In genomic region chr5:619444-619843, GRCh38 we compare ENCODE assay signal across 19 cellular contexts. TPM values are rescaled to one million over a fixed set of nuclear protein-coding genes. Genes with fewer than 3 reads are reported as not detected.
DNase-seq lines count a peak whose midpoint lies in the region; ATAC-seq and TF ChIP-seq lines count a peak whose summit lies in the region.
"Had no signal": no experiment of that assay in that cellular context is flagged by ENCODE, and none has a peak within 500 bp of the region (broad histone marks: within the 10 kb centered on the region; RNA-seq: fewer than 3 reads in every experiment).

No MANE protein-coding gene starts in this region.

- peak overlapping the region; percentile 44 for H4K91ac ChIP-seq in mesenchymal stem cell (ENCODE audit: low read length)

- H3K23ac ChIP-seq in mesenchymal stem cell (ENCODE audit: low read length in 2 of 2) = no peak overlapping the region

- H3K9me3 ChIP-seq in RWPE2 (ENCODE audit: severe bottlenecking) (peaks cover 9% of the 10 kb centered on the region), WERI-Rb-1 (ENCODE audit: severe bottlenecking) (no peaks in the 10 kb centered on the region), mesenchymal stem cell (ENCODE audit: control insufficient read depth, low read length) (no peaks in the 10 kb centered on the region), spleen (no peaks in the 10 kb centered on the region)
- H3K9me3 ChIP-seq: BE2C had no signal

- no peak overlapping the region for H2BK12ac ChIP-seq in mesenchymal stem cell (ENCODE audit: low read length in 2 of 2)

- no peak overlapping the region for H3K27ac ChIP-seq in RWPE2 (ENCODE audit: poor library complexity, severe bottlenecking)
- H3K27ac ChIP-seq in WERI-Rb-1 = peak overlapping the region; percentile 73
- no peak overlapping the region for H3K27ac ChIP-seq in mesenchymal stem cell (ENCODE audit: low read length, poor library complexity, severe bottlenecking)
- H3K27ac ChIP-seq in spleen = no peak overlapping the region

- no peak overlapping the region for H2BK120ac ChIP-seq in mesenchymal stem cell (ENCODE audit: low read depth, low read length)

- no peak overlapping the region for H2AFZ ChIP-seq in mesenchymal stem cell (ENCODE audit: low read depth, low read length)
- H2AFZ ChIP-seq: GM23338 had no signal

- no peak for TF ChIP-seq POLR2A in spleen (IDR thresholded peaks at IDR 0.05)

- no peaks in the 10 kb centered on the region for H3K27me3 ChIP-seq in RWPE2 (ENCODE audit: insufficient read depth, poor library complexity, severe bottlenecking)
- H3K27me3 ChIP-seq in WERI-Rb-1 (ENCODE audit: insufficient read depth, low read depth, severe bottlenecking) = no peaks in the 10 kb centered on the region
- H3K27me3 ChIP-seq in mesenchymal stem cell (ENCODE audit: control insufficient read depth in 1 of 2, insufficient read depth in 1 of 2, low read length in 2 of 2) = no peaks in the 10 kb centered on the region
- H3K27me3 ChIP-seq in spleen (replicated peaks in 1 of 7) = no peaks in the 10 kb centered on the region
- H3K27me3 ChIP-seq: BE2C had no signal

- 97% methylated on average over 16 of the region's 16 CpGs for WGBS in mesenchymal stem cell
- 89 to 95% (median 91%) methylated on average over 16 of the region's 16 CpGs for WGBS in spleen, 5 donors

- peaks cover 82% of the 10 kb centered on the region for H3K36me3 ChIP-seq in RWPE2 (ENCODE audit: low read depth)
- peaks cover 84% of the 10 kb centered on the region for H3K36me3 ChIP-seq in WERI-Rb-1
- H3K36me3 ChIP-seq in mesenchymal stem cell (ENCODE audit: control insufficient read depth in 1 of 2, insufficient read depth in 2 of 2, low read depth in 1 of 2, low read length in 2 of 2) = peaks cover 27 to 51% of the 10 kb centered on the region in 2 experiments
- H3K36me3 ChIP-seq in spleen = peaks cover 0 to 69% (median 30%) of the 10 kb centered on the region in 6 donors

- H2BK15ac ChIP-seq in mesenchymal stem cell (ENCODE audit: low read depth, poor library complexity, severe bottlenecking) = no peak overlapping the region

- no peak overlapping the region for H3K4me3 ChIP-seq in RWPE2 (ENCODE audit: severe bottlenecking)
- H3K4me3 ChIP-seq in WERI-Rb-1 (ENCODE audit: low read depth, low read length) = no peak overlapping the region
- no peak overlapping the region for H3K4me3 ChIP-seq in mesenchymal stem cell (ENCODE audit: insufficient read depth in 1 of 2, low read depth in 1 of 2, low read length in 2 of 2)
- no peak overlapping the region for H3K4me3 ChIP-seq in spleen
- H3K4me3 ChIP-seq: GM23338 had no signal

- intact Hi-C loops in spleen (cut with DNase I; ENCODE audit: low total_unique reads) = no loop called here

- no peak overlapping the region for H4K8ac ChIP-seq in mesenchymal stem cell (ENCODE audit: low read length)

- ATAC-seq in RWPE2 (ENCODE audit: low read depth) = no peak
- ATAC-seq in HG03469 (IDR thresholded peaks at IDR 0.05; ENCODE audit: unreplicated experiment) = no peak
- ATAC-seq: GM23338, PC-3 had no signal

- H2AK5ac ChIP-seq in mesenchymal stem cell (ENCODE audit: low read length, severe bottlenecking) = no peak overlapping the region

- H3K9ac ChIP-seq in mesenchymal stem cell (ENCODE audit: low read length) = no peak overlapping the region

- peaks cover 39% of the 10 kb centered on the region for H3K79me1 ChIP-seq in mesenchymal stem cell (replicated peaks; ENCODE audit: low read length, poor library complexity, severe bottlenecking)

- DNase-seq in RWPE2 (ENCODE audit: low spot score) = peak; percentile 61
- DNase-seq in WERI-Rb-1 = no peak
- no peak for DNase-seq in mesenchymal stem cell
- peak; percentile 67 for DNase-seq in spleen
- no peak for DNase-seq in NCI-H1048 (lab: John Stamatoyannopoulos, UW)
- DNase-seq in cortex of kidney (lab: John Stamatoyannopoulos, UW) = no peak
- DNase-seq: BE2C; CD4-positive, alpha-beta memory T cell; DMS79 treated with DMSO at 0.1 percent for 48 hours; KG1; NCI-H1092 treated with DMSO at 0.1 percent for 48 hours; NCI-H1694; NCI-H2107; NCI-H226; NCI-H526 treated with DMSO at 0.1 percent for 48 hours; NK-92 treated with Interleukin-12 subunit alpha and Interleukin-12 subunit beta, amount 100 ng/mL, for 24 hours; PC-3 had no signal

- no peak overlapping the region for H3K14ac ChIP-seq in mesenchymal stem cell (ENCODE audit: low read length in 2 of 2)

- H3K4me1 ChIP-seq in RWPE2 (ENCODE audit: insufficient read depth, poor library complexity, severe bottlenecking) (no peaks in the 10 kb centered on the region), mesenchymal stem cell (ENCODE audit: control insufficient read depth, insufficient read depth, low read depth, low read length) (peaks cover 4% of the 10 kb centered on the region), spleen (peaks cover 0 to 4% (median 0%) of the 10 kb centered on the region in 6 donors)
- H3K4me1 ChIP-seq: BE2C had no signal

- H3K4ac ChIP-seq in mesenchymal stem cell (ENCODE audit: low read depth in 1 of 2, low read length in 2 of 2) = no peak overlapping the region

- H2BK5ac ChIP-seq in mesenchymal stem cell (ENCODE audit: low read depth, low read length, poor library complexity, severe bottlenecking) = no peak overlapping the region

- TF ChIP-seq CTCF in RWPE2 (IDR thresholded peaks at IDR 0.05; ENCODE audit: poor library complexity, severe bottlenecking) (no peak), WERI-Rb-1 (IDR thresholded peaks at IDR 0.05; ENCODE audit: low read depth, low read length) (no peak), spleen (IDR thresholded peaks at IDR 0.05 in 8 of 11, conservative IDR thresholded peaks at IDR 0.05 in 3 of 11) (no peak)

- no peak overlapping the region for H3K4me2 ChIP-seq in mesenchymal stem cell (ENCODE audit: low read length, poor library complexity, severe bottlenecking)
- H3K4me2 ChIP-seq: GM23338 had no signal

- no peak overlapping the region for H3K18ac ChIP-seq in mesenchymal stem cell (ENCODE audit: low read depth in 1 of 2, low read length in 2 of 2)

RNA-seq across cellular contexts. Expression of gene CEP72, which starts 7.3 kb away (rescaled TPM):
- polyA plus RNA-seq in mesenchymal stem cell (2013, experiment 1 of 2) = 0.48 TPM
- 0.42 TPM for polyA plus RNA-seq in mesenchymal stem cell (2013, experiment 2 of 2)
- 10 to 100 TPM in 4 of 7 donors, 1 to 10 TPM in 3; 8.5 to 13.1 (median 10.4) TPM for total RNA-seq in spleen
- 1 to 10 TPM; 2.1 to 4.5 (median 2.9) TPM for polyA plus RNA-seq in spleen

Comparison
In these comparisons a context has a peak if more than half of its experiments do, and no peak if none do; other contexts are left out.
1. DNase-seq: peak in RWPE2 (single experiment) and spleen (single experiment); none in WERI-Rb-1 (single experiment), mesenchymal stem cell (single experiment), NCI-H1048 (single experiment) and cortex of kidney (single experiment).